1 cellular context compared by ENCODE assay signal in the genomic region with DNA sequence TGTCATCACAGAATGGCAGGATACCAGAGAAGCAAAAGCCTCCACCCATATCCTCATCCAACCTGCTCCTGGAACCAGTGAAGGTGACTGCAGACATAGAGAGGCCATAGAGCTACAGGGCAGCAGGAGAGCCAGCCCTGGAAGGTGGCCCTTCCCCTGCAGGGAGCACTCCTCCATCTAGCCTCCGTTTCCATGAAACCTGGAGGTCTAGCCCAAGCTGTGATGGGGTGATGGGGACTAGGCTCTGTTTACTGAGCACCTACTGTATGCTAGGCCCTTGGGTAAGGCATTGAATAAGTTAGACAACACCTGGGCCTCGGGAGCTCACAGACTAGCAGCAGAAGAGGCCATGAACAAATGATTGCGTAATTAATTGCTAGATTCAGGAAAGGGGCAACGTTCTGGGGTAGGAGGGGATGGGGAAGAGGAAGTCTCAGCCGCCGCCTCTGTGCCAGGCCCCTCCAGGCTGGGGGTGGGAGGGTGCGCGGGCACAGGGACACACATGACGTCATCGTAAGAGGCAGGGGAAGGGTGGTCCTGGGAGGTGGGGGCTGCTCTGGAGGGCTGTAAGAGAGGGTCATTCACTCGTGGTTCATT.
TF ChIP-seq lines count a peak whose summit lies in the region.

No MANE protein-coding gene starts in this region.

TF ChIP-seq in HepG2, 621 proteins besides CTCF, POLR2A, EP300 and RAD21 (continued from another document):
- TF ChIP-seq, protein P1, sequence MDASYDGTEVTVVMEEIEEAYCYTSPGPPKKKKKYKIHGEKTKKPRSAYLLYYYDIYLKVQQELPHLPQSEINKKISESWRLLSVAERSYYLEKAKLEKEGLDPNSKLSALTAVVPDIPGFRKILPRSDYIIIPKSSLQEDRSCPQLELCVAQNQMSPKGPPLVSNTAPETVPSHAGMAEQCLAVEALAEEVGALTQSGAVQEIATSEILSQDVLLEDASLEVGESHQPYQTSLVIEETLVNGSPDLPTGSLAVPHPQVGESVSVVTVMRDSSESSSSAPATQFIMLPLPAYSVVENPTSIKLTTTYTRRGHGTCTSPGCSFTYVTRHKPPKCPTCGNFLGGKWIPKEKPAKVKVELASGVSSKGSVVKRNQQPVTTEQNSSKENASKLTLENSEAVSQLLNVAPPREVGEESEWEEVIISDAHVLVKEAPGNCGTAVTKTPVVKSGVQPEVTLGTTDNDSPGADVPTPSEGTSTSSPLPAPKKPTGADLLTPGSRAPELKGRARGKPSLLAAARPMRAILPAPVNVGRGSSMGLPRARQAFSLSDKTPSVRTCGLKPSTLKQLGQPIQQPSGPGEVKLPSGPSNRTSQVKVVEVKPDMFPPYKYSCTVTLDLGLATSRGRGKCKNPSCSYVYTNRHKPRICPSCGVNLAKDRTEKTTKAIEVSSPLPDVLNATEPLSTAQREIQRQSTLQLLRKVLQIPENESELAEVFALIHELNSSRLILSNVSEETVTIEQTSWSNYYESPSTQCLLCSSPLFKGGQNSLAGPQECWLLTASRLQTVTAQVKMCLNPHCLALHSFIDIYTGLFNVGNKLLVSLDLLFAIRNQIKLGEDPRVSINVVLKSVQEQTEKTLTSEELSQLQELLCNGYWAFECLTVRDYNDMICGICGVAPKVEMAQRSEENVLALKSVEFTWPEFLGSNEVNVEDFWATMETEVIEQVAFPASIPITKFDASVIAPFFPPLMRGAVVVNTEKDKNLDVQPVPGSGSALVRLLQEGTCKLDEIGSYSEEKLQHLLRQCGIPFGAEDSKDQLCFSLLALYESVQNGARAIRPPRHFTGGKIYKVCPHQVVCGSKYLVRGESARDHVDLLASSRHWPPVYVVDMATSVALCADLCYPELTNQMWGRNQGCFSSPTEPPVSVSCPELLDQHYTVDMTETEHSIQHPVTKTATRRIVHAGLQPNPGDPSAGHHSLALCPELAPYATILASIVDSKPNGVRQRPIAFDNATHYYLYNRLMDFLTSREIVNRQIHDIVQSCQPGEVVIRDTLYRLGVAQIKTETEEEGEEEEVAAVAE (CRISPR knock-in tag; IDR thresholded peaks at IDR 0.05; ENCODE audit: borderline replicate concordance) = no peak
- no peak for TF ChIP-seq ZNF180 (CRISPR knock-in tag; IDR thresholded peaks at IDR 0.05; ENCODE audit: borderline replicate concordance, low read depth)
- no peak for TF ChIP-seq HMG20A (CRISPR knock-in tag; IDR thresholded peaks at IDR 0.05; ENCODE audit: borderline replicate concordance)
- TF ChIP-seq MBD4 (IDR thresholded peaks at IDR 0.05; ENCODE audit: borderline replicate concordance, low read length) = no peak
- peak; percentile 98 for TF ChIP-seq ATF7 (IDR thresholded peaks at IDR 0.05)
- TF ChIP-seq ATF7 (CRISPR knock-in tag; IDR thresholded peaks at IDR 0.05) = peak; percentile 82; the same call in 1 of the 2 replicates
- peak; percentile 92 for TF ChIP-seq CREB1 (IDR thresholded peaks at IDR 0.05)
- TF ChIP-seq CREB1 (CRISPR knock-in tag; IDR thresholded peaks at IDR 0.05) = no peak
- no peak for TF ChIP-seq MED1 (CRISPR knock-in tag; IDR thresholded peaks at IDR 0.05)
- no peak for TF ChIP-seq HNF4G (IDR thresholded peaks at IDR 0.05; ENCODE audit: borderline replicate concordance, low read depth, low read length)
- TF ChIP-seq HNF4G (CRISPR knock-in tag; IDR thresholded peaks at IDR 0.05; ENCODE audit: borderline replicate concordance, low read depth) = no peak
- TF ChIP-seq FOXK1 (CRISPR knock-in tag; IDR thresholded peaks at IDR 0.05; ENCODE audit: borderline replicate concordance, low read depth) = no peak
